ENCODE assay signal across 15 cellular contexts in genomic region chr21:15472108-15472507, GRCh38.
DNase-seq lines count a peak whose midpoint lies in the region; ATAC-seq, FAIRE-seq and TF ChIP-seq lines count a peak whose summit lies in the region.
"Had no signal": no experiment of that assay in that cellular context is flagged by ENCODE, and none has a peak within 500 bp of the region (broad histone marks: within the 10 kb centered on the region; RNA-seq: fewer than 3 reads in every experiment).

No MANE protein-coding gene starts in this region.

- H3K27me3 ChIP-seq in left ventricle myocardium inferior (ENCODE audit: low read depth) (no peaks in the 10 kb centered on the region), K562 (ENCODE audit: control insufficient read depth in 2 of 2, insufficient read depth in 2 of 2, low read length in 2 of 2) (no peaks in the 10 kb centered on the region)

- no peak for TF ChIP-seq POLR2A in K562 (conservative IDR thresholded peaks at IDR 0.05)
- no peak for TF ChIP-seq POLR2A in GM12892 (IDR thresholded peaks at IDR 0.05; ENCODE audit: low read depth, low read length)

- TF ChIP-seq RAD21 in K562 (CRISPR knock-in tag; conservative IDR thresholded peaks at IDR 0.05 in 1 of 2, IDR thresholded peaks at IDR 0.05 in 1 of 2), result no peak

- CTCF ChIA-PET in K562 (lab: Yijun Ruan, JAX; ENCODE audit: low intra/inter-chr PET ratio), result no interaction called here

- BruUV-seq in K562 (replicated peaks; lab: Mats Ljungman, UMichigan), result no TSS peak

- H3K9me3 ChIP-seq in left ventricle myocardium inferior (replicated peaks) (no peaks in the 10 kb centered on the region), K562 (replicated peaks; ENCODE audit: control insufficient read depth, insufficient read depth, low read depth, low read length) (no peaks in the 10 kb centered on the region)

- no peak overlapping the region for H2AFZ ChIP-seq in K562 (ENCODE audit: low read depth, low read length)

- no peaks in the 10 kb centered on the region for H3K9me1 ChIP-seq in K562 (ENCODE audit: control insufficient read depth, insufficient read depth, low read length)

- intact Hi-C loops in left ventricle myocardium superior (cut with micrococcal nuclease) (no loop called here), left ventricle myocardium inferior (cut with micrococcal nuclease) (no loop called here), K562 (cut with micrococcal nuclease) (no loop called here)

- TF ChIP-seq CTCF in left ventricle myocardium inferior (IDR thresholded peaks at IDR 0.05; ENCODE audit: borderline replicate concordance) (no peak), K562 (IDR thresholded peaks at IDR 0.05 in 2 of 3, conservative IDR thresholded peaks at IDR 0.05 in 1 of 3; ENCODE audit: insufficient read depth in 2 of 3, low read depth in 1 of 3, low read length in 3 of 3) (no peak)

- no peak overlapping the region for H3K4me2 ChIP-seq in K562 (ENCODE audit: insufficient read depth, low read length)

- no peaks in the 10 kb centered on the region for H4K20me1 ChIP-seq in K562 (replicated peaks; ENCODE audit: control insufficient read depth, insufficient read depth, low read length)

- no peaks in the 10 kb centered on the region for H3K36me3 ChIP-seq in left ventricle myocardium inferior
- no peaks in the 10 kb centered on the region for H3K36me3 ChIP-seq in K562 (ENCODE audit: control insufficient read depth, insufficient read depth, low read length)

- no peak for TF ChIP-seq EP300 in K562 (IDR thresholded peaks at IDR 0.05; ENCODE audit: low read length)

- H3K4me3 ChIP-seq in left ventricle myocardium inferior (no peak overlapping the region), K562 (no peak overlapping the region)

- ATAC-seq in left ventricle myocardium superior (peak; percentile 63), K562 (no peak), HG03565 (IDR thresholded peaks at IDR 0.05; ENCODE audit: unreplicated experiment) (no peak)

- no peak overlapping the region for H3K9ac ChIP-seq in K562 (ENCODE audit: insufficient read depth in 1 of 2, low read depth in 2 of 2, low read length in 2 of 2)

- POLR2A ChIA-PET in K562 (lab: Yijun Ruan, JAX), result no interaction called here

- no peak for DNase-seq in left ventricle myocardium superior
- no peak for DNase-seq in left ventricle myocardium inferior
- DNase-seq in K562 (ENCODE audit: extremely low read depth in 1 of 4, low spot score in 3 of 4), result no peak
- DNase-seq in retina, result peak; percentile 58
- no peak for DNase-seq in EL
- no peak for DNase-seq in GM12892 (ENCODE audit: insufficient read length)
- DNase-seq: C1 segment of cervical spinal cord; CD4-positive, alpha-beta memory T cell; DMS79 treated with DMSO at 0.1 percent for 48 hours; GDM1; HCEC 1CT; HFFc6 had no signal

- H3K4me1 ChIP-seq in left ventricle myocardium inferior, result peaks cover 10% of the 10 kb centered on the region
- H3K4me1 ChIP-seq in K562 (replicated peaks in 1 of 2; ENCODE audit: control insufficient read depth in 2 of 2, insufficient read depth in 2 of 2, low read length in 2 of 2), result no peaks in the 10 kb centered on the region

- in situ Hi-C loops in K562 (cut with MboI), result no loop called here

- WGBS in K562 (ENCODE audit: insufficient coverage, low coverage, missing lambda C conversion rate), result 8% methylated on average over 5 of the region's 5 CpGs

- H3K79me2 ChIP-seq in K562 (ENCODE audit: control insufficient read depth, insufficient read depth, low read length), result no peaks in the 10 kb centered on the region

- FAIRE-seq in K562 (lab: Jason Lieb, UNC) (peak; percentile 37), GM12892 (lab: Jason Lieb, UNC) (no peak)
- FAIRE-seq: A204.1, GM19239 had no signal

- H3K27ac ChIP-seq in left ventricle myocardium inferior (replicated peaks), result no peak overlapping the region
- no peak overlapping the region for H3K27ac ChIP-seq in K562 (ENCODE audit: extremely low read depth, low read depth, low read length)

TF ChIP-seq in K562, 482 proteins besides CTCF, POLR2A, EP300 and RAD21:
- TF ChIP-seq ZNF277 (CRISPR knock-in tag; IDR thresholded peaks at IDR 0.05; ENCODE audit: borderline replicate concordance), result no peak
- no peak for TF ChIP-seq LEF1 (IDR thresholded peaks at IDR 0.05)
- TF ChIP-seq NELFE (IDR thresholded peaks at IDR 0.05; ENCODE audit: insufficient read depth, insufficient read length), result no peak
- no peak for TF ChIP-seq KLF10 (CRISPR knock-in tag; IDR thresholded peaks at IDR 0.05)
- TF ChIP-seq FOSL1 (tag; conservative IDR thresholded peaks at IDR 0.05), result no peak
- TF ChIP-seq ZNF174 (CRISPR knock-in tag; IDR thresholded peaks at IDR 0.05), result no peak
- TF ChIP-seq NR2C1 (IDR thresholded peaks at IDR 0.05), result no peak
- no peak for TF ChIP-seq NR2C1 (tag; IDR thresholded peaks at IDR 0.05)
- TF ChIP-seq MBD2 (IDR thresholded peaks at IDR 0.05; ENCODE audit: borderline replicate concordance, low read depth), result no peak
- no peak for TF ChIP-seq MTA1 (IDR thresholded peaks at IDR 0.05; ENCODE audit: borderline replicate concordance)
- no peak for TF ChIP-seq YY1 (IDR thresholded peaks at IDR 0.05; ENCODE audit: borderline replicate concordance in 1 of 3, control insufficient read depth in 1 of 3, extremely low read depth in 1 of 3, insufficient read depth in 3 of 3, insufficient read length in 1 of 3, insufficient replicate concordance in 2 of 3, low read depth in 1 of 3, low read length in 2 of 3)
- TF ChIP-seq PURB (CRISPR knock-in tag; IDR thresholded peaks at IDR 0.05; ENCODE audit: low read depth), result no peak
- TF ChIP-seq ZFP30 (CRISPR knock-in tag; IDR thresholded peaks at IDR 0.05; ENCODE audit: borderline replicate concordance), result no peak
- no peak for TF ChIP-seq STAT5B (CRISPR knock-in tag; IDR thresholded peaks at IDR 0.05)
- TF ChIP-seq SAP30 (IDR thresholded peaks at IDR 0.05; ENCODE audit: borderline replicate concordance, insufficient read depth, low read depth, low read length, poor library complexity, severe bottlenecking), result no peak
- no peak for TF ChIP-seq HMBOX1 (IDR thresholded peaks at IDR 0.05)
- TF ChIP-seq HDAC3 (IDR thresholded peaks at IDR 0.05; ENCODE audit: borderline replicate concordance, partially characterized antibody), result no peak
TF ChIP-seq in K562: peak in this region for 0.
